ENCODE assay signal across 13 cellular contexts in genomic region chr1:107785506-107786213, GRCh38.
A peak's percentile ranks its signal among the peaks of the same experiment; 100 is the strongest.
DNase-seq lines count a peak whose midpoint lies in the region; ATAC-seq and TF ChIP-seq lines count a peak whose summit lies in the region.
"Had no signal": no experiment of that assay in that cellular context is flagged by ENCODE, and none has a peak within 500 bp of the region (broad histone marks: within the 10 kb centered on the region; RNA-seq: fewer than 3 reads in every experiment).

No MANE protein-coding gene starts in this region.

- H3K36me3 Mint-ChIP-seq in CD4-positive, alpha-beta T cell (ENCODE audit: low read depth): no peaks in the 10 kb centered on the region
- no peaks in the 10 kb centered on the region for H3K36me3 Mint-ChIP-seq in activated B cell treated with CpG ODN at 0.5 μM for 24 hours (ENCODE audit: low read depth)
- peaks cover 0 to 3% (median 0%) of the 10 kb centered on the region in 5 donors for H3K36me3 Mint-ChIP-seq in naive thymus-derived CD4-positive, alpha-beta T cell
- H3K36me3 Mint-ChIP-seq: mesothelial cell of epicardium had no signal

- no peak overlapping the region for H2BK120ac ChIP-seq in mesenchymal stem cell (ENCODE audit: low read depth, low read length)

- H3K4me3 Mint-ChIP-seq in CD4-positive, alpha-beta T cell: peak overlapping the region; percentile 66
- peak overlapping the region; percentile 71 for H3K4me3 Mint-ChIP-seq in activated B cell treated with CpG ODN at 0.5 μM for 24 hours
- peak overlapping the region in 9 of 10 donors; percentile 52 to 83 (median 73) for H3K4me3 Mint-ChIP-seq in naive thymus-derived CD4-positive, alpha-beta T cell
- H3K4me3 Mint-ChIP-seq: mesothelial cell of epicardium had no signal

- CTCF ChIA-PET in CD4-positive, alpha-beta T cell (lab: Charles Lee): interaction anchor here (1.4 to 9.7 kb wide), 2 partner anchors 178 to 340 kb away, joined by 3 to 152 read pairs; no protein-coding TSS in a partner anchor
- CTCF ChIA-PET in activated B cell treated with CpG ODN at 0.5 μM for 24 hours (lab: Charles Lee): interaction anchor here (1.1 to 13.9 kb wide), 4 partner anchors 10 to 341 kb away, joined by 3 to 488 read pairs (median 40); partner anchors contain the start of gene VAV3
- CTCF ChIA-PET in naive thymus-derived CD4-positive, alpha-beta T cell (lab: Charles Lee): interaction anchor here (3.4 to 11.7 kb wide), 2 partner anchors 178 to 341 kb away, joined by 9 to 259 read pairs; no protein-coding TSS in a partner anchor

- no peak overlapping the region for H2BK15ac ChIP-seq in mesenchymal stem cell (ENCODE audit: low read depth, poor library complexity, severe bottlenecking)

- no peaks in the 10 kb centered on the region for H3K27me3 Mint-ChIP-seq in CD4-positive, alpha-beta T cell
- no peaks in the 10 kb centered on the region for H3K27me3 Mint-ChIP-seq in activated B cell treated with CpG ODN at 0.5 μM for 24 hours
- H3K27me3 Mint-ChIP-seq in naive thymus-derived CD4-positive, alpha-beta T cell: no peaks in the 10 kb centered on the region

- no peak overlapping the region for H3K23ac ChIP-seq in mesenchymal stem cell (ENCODE audit: low read length in 2 of 2)

- POLR2A ChIA-PET in CD4-positive, alpha-beta T cell (lab: Charles Lee): interaction anchor here (0.5 to 2.1 kb wide), 7 partner anchors 53 to 415 kb away, joined by 3 to 7 read pairs (median 4); partner anchors contain the start of gene SLC25A24
- POLR2A ChIA-PET in activated B cell treated with CpG ODN at 0.5 μM for 24 hours (lab: Charles Lee): interaction anchor here (1.1 to 3.4 kb wide), 4 partner anchors 9 to 340 kb away, joined by 3 to 19 read pairs (median 4); partner anchors contain the start of gene VAV3
- POLR2A ChIA-PET in naive thymus-derived CD4-positive, alpha-beta T cell (lab: Charles Lee): interaction anchor here (1.0 kb wide), 1 partner anchor 8 kb away, joined by 3 read pairs; no protein-coding TSS in a partner anchor

- H3K14ac ChIP-seq in mesenchymal stem cell (ENCODE audit: low read length in 2 of 2): no peak overlapping the region

- H3K4me1 ChIP-seq in naive thymus-derived CD4-positive, alpha-beta T cell (ENCODE audit: control insufficient read depth in 2 of 2, insufficient read depth in 2 of 2, low read length in 2 of 2): peaks cover 19 to 30% of the 10 kb centered on the region in 2 donors
- H3K4me1 ChIP-seq in mesenchymal stem cell (ENCODE audit: control insufficient read depth, insufficient read depth, low read depth, low read length) (no peaks in the 10 kb centered on the region), colonic mucosa (no peaks in the 10 kb centered on the region)

- no peak overlapping the region for H3K4me2 ChIP-seq in mesenchymal stem cell (ENCODE audit: low read length, poor library complexity, severe bottlenecking)
- H3K4me2 ChIP-seq: PC-9 had no signal

- peaks cover 50% of the 10 kb centered on the region for H3K4me1 Mint-ChIP-seq in CD4-positive, alpha-beta T cell (ENCODE audit: low read depth)
- peaks cover 76% of the 10 kb centered on the region for H3K4me1 Mint-ChIP-seq in activated B cell treated with CpG ODN at 0.5 μM for 24 hours
- peaks cover 38 to 67% (median 45%) of the 10 kb centered on the region in 7 donors for H3K4me1 Mint-ChIP-seq in naive thymus-derived CD4-positive, alpha-beta T cell

- intact Hi-C loops in CD4-positive, alpha-beta T cell (cut with DNase I, micrococcal nuclease): loop anchor here (1.0 to 10.0 kb wide), 6 partner anchors 109 to 859 kb away; no protein-coding TSS in a partner anchor
- intact Hi-C loops in activated B cell treated with CpG ODN at 0.5 μM for 24 hours (cut with micrococcal nuclease) (loop anchor here (1.0 to 2.0 kb wide), 7 partner anchors 17 to 775 kb away; partner anchors contain the start of gene EEIG2), colonic mucosa (cut with DNase I) (no loop called here)
- intact Hi-C loops in naive thymus-derived CD4-positive, alpha-beta T cell (cut with micrococcal nuclease): loop anchor here (1.0 to 10.0 kb wide), 12 partner anchors 19 to 1109 kb away; partner anchors contain the start of genes EEIG2 (in 1 of the 2), SLC25A24 (in 1 of the 2) and VAV3 (in 1 of the 2)

- no peak overlapping the region for H2BK12ac ChIP-seq in mesenchymal stem cell (ENCODE audit: low read length in 2 of 2)

- no peak overlapping the region for H2AFZ ChIP-seq in mesenchymal stem cell (ENCODE audit: low read depth, low read length)
- H2AFZ ChIP-seq: PC-9 had no signal

- H3K9me3 Mint-ChIP-seq in CD4-positive, alpha-beta T cell: no peaks in the 10 kb centered on the region
- no peaks in the 10 kb centered on the region for H3K9me3 Mint-ChIP-seq in activated B cell treated with CpG ODN at 0.5 μM for 24 hours
- no peaks in the 10 kb centered on the region for H3K9me3 Mint-ChIP-seq in naive thymus-derived CD4-positive, alpha-beta T cell
- H3K9me3 Mint-ChIP-seq: mesothelial cell of epicardium had no signal

- no peak overlapping the region for H4K8ac ChIP-seq in mesenchymal stem cell (ENCODE audit: low read length)

- no peaks in the 10 kb centered on the region for H3K36me3 ChIP-seq in KOPT-K1 (ENCODE audit: insufficient read depth, low read length)
- H3K36me3 ChIP-seq in naive thymus-derived CD4-positive, alpha-beta T cell (ENCODE audit: control insufficient read depth in 2 of 3, insufficient read depth in 3 of 3, low read length in 3 of 3): no peaks in the 10 kb centered on the region
- H3K36me3 ChIP-seq in mesenchymal stem cell (ENCODE audit: control insufficient read depth in 1 of 2, insufficient read depth in 2 of 2, low read depth in 1 of 2, low read length in 2 of 2): no peaks in the 10 kb centered on the region
- no peaks in the 10 kb centered on the region for H3K36me3 ChIP-seq in colonic mucosa

- no peak overlapping the region for H2BK5ac ChIP-seq in mesenchymal stem cell (ENCODE audit: low read depth, low read length, poor library complexity, severe bottlenecking)

- 98% methylated on average over 3 of the region's 3 CpGs for WGBS in mesenchymal stem cell

- H3K9ac ChIP-seq in mesenchymal stem cell (ENCODE audit: low read length): no peak overlapping the region
- H3K9ac ChIP-seq in colonic mucosa (ENCODE audit: low read depth in 2 of 2, low read length in 2 of 2): no peak overlapping the region

- no peak overlapping the region for H2AK5ac ChIP-seq in mesenchymal stem cell (ENCODE audit: low read length, severe bottlenecking)

- TF ChIP-seq CTCF in CD4-positive, alpha-beta T cell (IDR thresholded peaks at IDR 0.05): no peak
- no peak for TF ChIP-seq CTCF in activated B cell treated with CpG ODN at 0.5 μM for 24 hours (IDR thresholded peaks at IDR 0.05)
- no peak for TF ChIP-seq CTCF in colonic mucosa (IDR thresholded peaks at IDR 0.05)

- no peak overlapping the region for H3K4ac ChIP-seq in mesenchymal stem cell (ENCODE audit: low read depth in 1 of 2, low read length in 2 of 2)

- H3K79me1 ChIP-seq in mesenchymal stem cell (replicated peaks; ENCODE audit: low read length, poor library complexity, severe bottlenecking): no peaks in the 10 kb centered on the region

- peak overlapping the region; percentile 56 for H3K27ac ChIP-seq in CD4-positive, alpha-beta T cell (ENCODE audit: low read depth, low read length)
- peak overlapping the region; percentile 71 for H3K27ac ChIP-seq in KOPT-K1 (ENCODE audit: low read depth, low read length, poor library complexity, severe bottlenecking)
- H3K27ac ChIP-seq in naive thymus-derived CD4-positive, alpha-beta T cell (ENCODE audit: low read depth, low read length): peak overlapping the region; percentile 64
- no peak overlapping the region for H3K27ac ChIP-seq in mesenchymal stem cell (ENCODE audit: low read length, poor library complexity, severe bottlenecking)
- H3K27ac ChIP-seq in colonic mucosa: no peak overlapping the region
- H3K27ac ChIP-seq: PC-9 had no signal

- H4K91ac ChIP-seq in mesenchymal stem cell (ENCODE audit: low read length): no peak overlapping the region

- ATAC-seq in CD4-positive, alpha-beta T cell (ENCODE audit: poor library complexity): peak; percentile 8
- peak; percentile 25 for ATAC-seq in activated B cell treated with CpG ODN at 0.5 μM for 24 hours (ENCODE audit: low read depth)
- ATAC-seq in naive thymus-derived CD4-positive, alpha-beta T cell: peak; percentile 24
- no peak for ATAC-seq in GM19351 (IDR thresholded peaks at IDR 0.05; ENCODE audit: unreplicated experiment)
- ATAC-seq in GM18498 (IDR thresholded peaks at IDR 0.05; ENCODE audit: unreplicated experiment): no peak
- ATAC-seq: HCT116 had no signal

- H3K27ac Mint-ChIP-seq in CD4-positive, alpha-beta T cell: peak overlapping the region; percentile 88
- H3K27ac Mint-ChIP-seq in activated B cell treated with CpG ODN at 0.5 μM for 24 hours: peak overlapping the region; percentile 88
- H3K27ac Mint-ChIP-seq in naive thymus-derived CD4-positive, alpha-beta T cell: peak overlapping the region; percentile 73 to 96 (median 87)
- H3K27ac Mint-ChIP-seq: mesothelial cell of epicardium had no signal

- no peaks in the 10 kb centered on the region for H3K9me3 ChIP-seq in CD4-positive, alpha-beta T cell (ENCODE audit: control insufficient read depth, low read length)
- H3K9me3 ChIP-seq in KOPT-K1 (ENCODE audit: insufficient read depth, low read length, poor library complexity, severe bottlenecking) (no peaks in the 10 kb centered on the region), mesenchymal stem cell (ENCODE audit: control insufficient read depth, low read length) (no peaks in the 10 kb centered on the region), colonic mucosa (no peaks in the 10 kb centered on the region)
- H3K9me3 ChIP-seq in naive thymus-derived CD4-positive, alpha-beta T cell (ENCODE audit: control insufficient read depth in 2 of 3, low read length in 3 of 3): no peaks in the 10 kb centered on the region

- no peak for DNase-seq in CD4-positive, alpha-beta T cell
- DNase-seq in activated B cell treated with CpG ODN at 0.5 μM for 24 hours (no peak), mesenchymal stem cell (no peak), colonic mucosa (no peak)
- DNase-seq in naive thymus-derived CD4-positive, alpha-beta T cell: peak in 3 of 9 donors; percentile 4 to 22 (median 14)
- DNase-seq: NCI-H1694 treated with DMSO at 0.1 percent for 48 hours; PC-9; stimulated activated CD4-positive, alpha-beta T cell treated with anti-CD3 and anti-CD28 coated beads, Interleukin-2, amount 100 ng/mL, for 48 hours had no signal

- H3K18ac ChIP-seq in mesenchymal stem cell (ENCODE audit: low read depth in 1 of 2, low read length in 2 of 2): no peak overlapping the region

- H3K4me3 ChIP-seq in naive thymus-derived CD4-positive, alpha-beta T cell (ENCODE audit: low read length): peak overlapping the region; percentile 15
- H3K4me3 ChIP-seq in mesenchymal stem cell (ENCODE audit: insufficient read depth in 1 of 2, low read depth in 1 of 2, low read length in 2 of 2) (no peak overlapping the region), colonic mucosa (no peak overlapping the region)
- H3K4me3 ChIP-seq: PC-9 had no signal

- no peaks in the 10 kb centered on the region for H3K27me3 ChIP-seq in CD4-positive, alpha-beta T cell (ENCODE audit: control insufficient read depth, insufficient read depth, low read length)
- H3K27me3 ChIP-seq in naive thymus-derived CD4-positive, alpha-beta T cell (ENCODE audit: control insufficient read depth in 2 of 2, insufficient read depth in 2 of 2, low read length in 2 of 2): no peaks in the 10 kb centered on the region
- H3K27me3 ChIP-seq in mesenchymal stem cell (ENCODE audit: control insufficient read depth in 1 of 2, insufficient read depth in 1 of 2, low read length in 2 of 2) (no peaks in the 10 kb centered on the region), colonic mucosa (no peaks in the 10 kb centered on the region)

Comparison
In these comparisons a context has a peak if more than half of its experiments do, and no peak if none do; other contexts are left out.
1. ATAC-seq: peak in CD4-positive, alpha-beta T cell (single experiment), activated B cell treated with CpG ODN at 0.5 μM for 24 hours (single experiment) and naive thymus-derived CD4-positive, alpha-beta T cell (single experiment); none in GM19351 (single experiment) and GM18498 (single experiment).
2. H3K27ac ChIP-seq: peak in CD4-positive, alpha-beta T cell (single experiment), KOPT-K1 (single experiment) and naive thymus-derived CD4-positive, alpha-beta T cell (single experiment); none in mesenchymal stem cell (single experiment) and colonic mucosa (single experiment).
3. Peak in every context shown above with its lines, with median percentiles within 50 percentile points of each other: H3K27ac Mint-ChIP-seq and H3K4me3 Mint-ChIP-seq.